Comparison of ENCODE assay signal across 23 cellular contexts in the genomic region with DNA sequence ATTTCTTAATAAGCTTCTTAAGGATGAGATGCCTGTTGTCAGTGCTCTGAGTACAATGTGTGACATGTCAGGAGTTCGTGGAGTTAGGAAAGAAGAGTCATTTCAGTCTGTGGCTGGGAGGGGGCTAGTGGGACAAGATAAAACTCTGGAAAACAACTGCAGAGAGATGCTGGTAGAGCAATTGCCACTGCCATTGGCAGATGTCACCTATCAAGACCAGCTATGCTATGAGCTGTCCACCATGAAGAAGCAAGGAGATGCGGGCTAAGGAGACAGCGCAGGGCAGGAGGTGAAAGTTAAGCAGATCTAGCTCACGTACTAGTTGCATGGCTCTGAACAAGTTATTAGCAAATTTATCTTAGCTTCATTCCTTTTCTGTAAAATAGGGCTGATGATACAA.
DNase-seq lines count a peak whose midpoint lies in the region; ATAC-seq and FAIRE-seq lines count a peak whose summit lies in the region.
"Had no signal": no experiment of that assay in that cellular context is flagged by ENCODE, and none has a peak within 500 bp of the region (broad histone marks: within the 10 kb centered on the region; RNA-seq: fewer than 3 reads in every experiment).

No MANE protein-coding gene starts in this region.

- no peak overlapping the region for H3K9ac ChIP-seq in trophoblast cell (ENCODE audit: low read length)
- H3K9ac ChIP-seq: GM23248 had no signal

- no peaks in the 10 kb centered on the region for H3K9me3 Mint-ChIP-seq in activated CD4-positive, alpha-beta T cell treated with anti-CD3 and anti-CD28 coated beads, Interleukin-2, amount 10 ng/mL, durations not matched to agents 24 days and 14 days

- H3K4me1 Mint-ChIP-seq in activated CD4-positive, alpha-beta T cell treated with anti-CD3 and anti-CD28 coated beads, Interleukin-2, amount 10 ng/mL, durations not matched to agents 24 days and 14 days = no peaks in the 10 kb centered on the region
- H3K4me1 Mint-ChIP-seq: CD4-positive, alpha-beta memory T cell had no signal

- H4K91ac ChIP-seq in trophoblast cell (ENCODE audit: low read depth, low read length) = no peak overlapping the region

- H3K9me3 ChIP-seq in trophoblast cell (ENCODE audit: insufficient read depth, low read depth, low read length) = no peaks in the 10 kb centered on the region

- no peaks in the 10 kb centered on the region for H3K27me3 ChIP-seq in trophoblast cell (ENCODE audit: insufficient read depth, low read length)

- H3K4me1 ChIP-seq in trophoblast cell (ENCODE audit: control insufficient read depth in 1 of 2, insufficient read depth in 2 of 2, low read length in 2 of 2) = no peaks in the 10 kb centered on the region

- no peaks in the 10 kb centered on the region for H3K79me1 ChIP-seq in trophoblast cell (ENCODE audit: low read length)

- H3K14ac ChIP-seq in trophoblast cell (ENCODE audit: low read length) = no peak overlapping the region

- no peak overlapping the region for H2BK12ac ChIP-seq in trophoblast cell (ENCODE audit: low read length)

- no peak overlapping the region for H3K23ac ChIP-seq in trophoblast cell (ENCODE audit: low read length)

- no peak for ATAC-seq in HG03097 (IDR thresholded peaks at IDR 0.05; ENCODE audit: low FRiP score, unreplicated experiment)

- intact Hi-C loops in activated CD4-positive, alpha-beta T cell treated with anti-CD3 and anti-CD28 coated beads, Interleukin-2, amount 10 ng/mL, durations not matched to agents 24 days and 14 days (cut with micrococcal nuclease) = no loop called here

- FAIRE-seq in islet of Langerhans (lab: Jason Lieb, UNC) = peak; percentile 13
- FAIRE-seq: A204.1, G401.6, GM19239, H1 had no signal

- no peak overlapping the region for H3K4me2 ChIP-seq in trophoblast cell (ENCODE audit: low read length)

- H4K8ac ChIP-seq in trophoblast cell (ENCODE audit: low read depth, low read length) = no peak overlapping the region

- no peak overlapping the region for H2BK5ac ChIP-seq in trophoblast cell (ENCODE audit: low read depth, low read length, poor library complexity)

- H2BK120ac ChIP-seq in trophoblast cell (ENCODE audit: insufficient read depth, low read length, poor library complexity) = no peak overlapping the region

- DNase-seq in activated CD4-positive, alpha-beta T cell treated with anti-CD3 and anti-CD28 coated beads, Interleukin-2, amount 10 ng/mL, durations not matched to agents 24 days and 14 days = peak; percentile 11
- no peak for DNase-seq in activated CD4-positive, alpha-beta T cell treated with anti-CD3 and anti-CD28 coated beads, Interleukin-2, amount 50 U/mL, for 4 hours
- DNase-seq in trophoblast cell = peak; percentile 73 to 86
- DNase-seq in effector CD4-positive, alpha-beta T cell = no peak
- DNase-seq in G401 (ENCODE audit: low spot score) = no peak
- DNase-seq: ACHN; AML-193; C1 segment of cervical spinal cord; Calu3; CD4-positive, alpha-beta memory T cell; COR-L47; DMS53; DMS79 treated with DMSO at 0.1 percent for 48 hours; H7; HCEC 1CT had no signal

- in situ Hi-C loops in G401 (cut with HindIII; ENCODE audit: low sequenced_read_pairs) = no loop called here

- no peak overlapping the region for H3K4me3 ChIP-seq in trophoblast cell (ENCODE audit: low read depth, low read length)
- H3K4me3 ChIP-seq: GM23248 had no signal

- no peak overlapping the region for H4K12ac ChIP-seq in trophoblast cell (ENCODE audit: low read depth, low read length)

- H2AK5ac ChIP-seq in trophoblast cell (ENCODE audit: low read length) = no peak overlapping the region

- H3K4ac ChIP-seq in trophoblast cell (ENCODE audit: low read depth, low read length) = no peak overlapping the region

- H3K18ac ChIP-seq in trophoblast cell (ENCODE audit: low read length) = no peak overlapping the region

- H3K27ac ChIP-seq in trophoblast cell (ENCODE audit: low read depth, low read length) = no peak overlapping the region
- H3K27ac ChIP-seq: 22Rv1, GM23248 had no signal

- H3K36me3 Mint-ChIP-seq in activated CD4-positive, alpha-beta T cell treated with anti-CD3 and anti-CD28 coated beads, Interleukin-2, amount 10 ng/mL, durations not matched to agents 24 days and 14 days (ENCODE audit: low read depth) = no peaks in the 10 kb centered on the region
- H3K36me3 Mint-ChIP-seq: CD4-positive, alpha-beta memory T cell had no signal

- no peaks in the 10 kb centered on the region for H3K27me3 Mint-ChIP-seq in activated CD4-positive, alpha-beta T cell treated with anti-CD3 and anti-CD28 coated beads, Interleukin-2, amount 10 ng/mL, durations not matched to agents 24 days and 14 days

- H3K79me2 ChIP-seq in trophoblast cell (ENCODE audit: control insufficient read depth, insufficient read depth, low read length, poor library complexity) = no peaks in the 10 kb centered on the region

- H2AFZ ChIP-seq in trophoblast cell (ENCODE audit: insufficient read depth, low read length, poor library complexity) = no peak overlapping the region
- H2AFZ ChIP-seq: GM23248 had no signal

- H3K4me3 Mint-ChIP-seq in activated CD4-positive, alpha-beta T cell treated with anti-CD3 and anti-CD28 coated beads, Interleukin-2, amount 10 ng/mL, durations not matched to agents 24 days and 14 days = no peak overlapping the region
- H3K4me3 Mint-ChIP-seq: CD4-positive, alpha-beta memory T cell had no signal

- WGBS in trophoblast cell (ENCODE audit: extremely low coverage, insufficient coverage, insufficient read length) = no CpG with 5 or more reads among the region's 4 CpGs

- no peak overlapping the region for H3K27ac Mint-ChIP-seq in activated CD4-positive, alpha-beta T cell treated with anti-CD3 and anti-CD28 coated beads, Interleukin-2, amount 10 ng/mL, durations not matched to agents 24 days and 14 days
- H3K27ac Mint-ChIP-seq: CD4-positive, alpha-beta memory T cell had no signal

- peaks cover 2% of the 10 kb centered on the region in 2 experiments for H3K36me3 ChIP-seq in trophoblast cell (ENCODE audit: control insufficient read depth in 1 of 2, insufficient read depth in 2 of 2, low read length in 2 of 2)

Comparison
In these comparisons a context has a peak if more than half of its experiments do, and no peak if none do; other contexts are left out.
1. DNase-seq: peak in activated CD4-positive, alpha-beta T cell treated with anti-CD3 and anti-CD28 coated beads, Interleukin-2, amount 10 ng/mL, durations not matched to agents 24 days and 14 days (single experiment) and trophoblast cell (2 of 2); none in activated CD4-positive, alpha-beta T cell treated with anti-CD3 and anti-CD28 coated beads, Interleukin-2, amount 50 U/mL, for 4 hours (0 of 2), effector CD4-positive, alpha-beta T cell (single experiment) and G401 (single experiment).